Comparison of ENCODE assay signal across 1 cellular context in the genomic region with DNA sequence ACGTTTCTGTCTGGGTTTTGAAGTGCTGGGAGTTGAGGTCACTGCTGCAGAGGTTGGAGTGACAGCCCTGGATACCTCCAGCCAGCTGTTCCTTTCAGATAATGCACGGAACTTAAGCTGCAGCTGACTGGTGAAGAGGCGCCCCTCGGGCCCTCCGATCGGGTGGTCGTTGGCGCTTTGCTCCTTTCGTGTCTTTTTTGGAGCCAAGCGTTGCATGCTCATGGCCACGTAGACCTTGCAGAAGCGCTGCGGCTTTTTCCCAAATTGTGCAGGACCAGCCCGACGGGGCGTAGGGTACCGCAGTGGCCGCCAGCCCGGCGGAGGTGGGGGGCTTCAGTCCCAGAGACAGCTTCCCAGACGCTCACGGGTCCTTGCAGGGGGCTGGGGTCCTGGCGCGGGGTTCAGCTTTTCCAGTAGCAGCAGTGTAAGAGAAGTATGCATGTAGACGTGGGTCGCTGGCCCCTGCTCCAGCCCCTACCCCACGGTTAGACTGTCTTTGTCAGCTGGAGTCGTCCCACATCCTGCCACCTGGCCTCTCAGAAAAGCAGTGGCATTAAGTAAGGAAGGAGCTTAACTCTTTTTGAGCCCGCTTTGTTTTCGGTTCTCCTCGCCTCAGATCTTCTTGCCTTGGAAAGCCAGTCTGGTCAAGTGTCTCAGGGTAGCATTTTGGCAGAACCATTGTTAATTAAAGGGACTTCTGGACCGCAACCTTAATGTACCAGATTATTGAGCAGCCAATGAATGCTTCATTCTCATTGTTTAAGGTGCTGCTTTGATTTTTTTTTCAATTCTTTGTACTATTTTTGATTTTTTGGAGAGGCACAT.
TF ChIP-seq lines count a peak whose summit lies in the region.

No MANE protein-coding gene starts in this region.

TF ChIP-seq in H1, 55 proteins besides CTCF, POLR2A, EP300 and RAD21 (continued from another document):
- TF ChIP-seq SIN3A (conservative IDR thresholded peaks at IDR 0.05 in 1 of 2, IDR thresholded peaks at IDR 0.05 in 1 of 2; ENCODE audit: low read depth in 1 of 2, low read length in 2 of 2) (peak; percentile 76 to 77; a peak in 2 of 4 replicates), RNF2 (IDR thresholded peaks at IDR 0.05; ENCODE audit: borderline replicate concordance, low read depth, low read length, missing control alignments, poor library complexity, severe bottlenecking) (peak; percentile 38), KDM4A (IDR thresholded peaks at IDR 0.05; ENCODE audit: low read depth, low read length, severe bottlenecking) (peak; percentile 68), POLR2AphosphoS5 (IDR thresholded peaks at IDR 0.05; ENCODE audit: low read depth, low read length) (no peak), SUZ12 (IDR thresholded peaks at IDR 0.05; ENCODE audit: low read length) (peak; percentile 58), HDAC2 (IDR thresholded peaks at IDR 0.05; ENCODE audit: borderline replicate concordance in 1 of 2, low read depth in 2 of 2, low read length in 2 of 2) (0 out of 4 replicates have a peak, but pooled peaks of 1 of the 2 experiments have one; percentile 19), EZH2 (IDR thresholded peaks at IDR 0.05; ENCODE audit: low read depth, low read length, severe bottlenecking) (peak; percentile 59), SAP30 (IDR thresholded peaks at IDR 0.05; ENCODE audit: insufficient read depth, insufficient replicate concordance, low read length) (peak; percentile 80)
- TF ChIP-seq, protein P1, sequence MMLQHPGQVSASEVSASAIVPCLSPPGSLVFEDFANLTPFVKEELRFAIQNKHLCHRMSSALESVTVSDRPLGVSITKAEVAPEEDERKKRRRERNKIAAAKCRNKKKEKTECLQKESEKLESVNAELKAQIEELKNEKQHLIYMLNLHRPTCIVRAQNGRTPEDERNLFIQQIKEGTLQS (IDR thresholded peaks at IDR 0.05; ENCODE audit: insufficient read depth, low read depth, low read length): no peak
